15 cellular contexts compared by ENCODE assay signal in the genomic region with DNA sequence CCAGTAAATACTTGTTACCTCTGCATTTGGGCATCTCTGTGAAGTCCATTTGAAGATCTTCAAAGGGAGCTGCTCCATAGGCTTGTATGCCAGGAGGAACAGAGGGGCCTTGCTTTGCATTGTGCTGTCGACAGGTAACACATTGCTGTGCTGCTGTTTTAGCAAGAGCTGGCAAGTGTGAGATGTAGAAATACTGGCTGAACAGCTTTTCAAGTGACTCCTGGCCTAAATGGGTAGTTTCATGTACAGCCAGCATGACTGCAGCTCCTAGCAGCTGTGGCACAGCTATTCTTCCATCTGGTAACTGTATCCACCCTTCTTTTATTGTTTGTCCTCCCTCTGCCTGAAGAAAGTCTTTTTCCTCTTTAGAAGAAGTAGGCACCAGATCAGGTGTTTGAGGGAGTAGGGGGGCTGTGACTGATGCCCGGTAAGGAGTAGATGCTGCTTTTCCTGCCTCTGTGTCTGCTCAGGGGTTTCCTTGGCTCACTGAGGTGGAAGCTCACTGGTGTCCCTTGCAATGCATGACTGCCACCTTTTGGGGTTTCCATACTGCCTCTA.
A peak's percentile ranks its signal among the peaks of the same experiment; 100 is the strongest.
DNase-seq lines count a peak whose midpoint lies in the region; ATAC-seq and TF ChIP-seq lines count a peak whose summit lies in the region.
"Had no signal": no experiment of that assay in that cellular context is flagged by ENCODE, and none has a peak within 500 bp of the region (broad histone marks: within the 10 kb centered on the region; RNA-seq: fewer than 3 reads in every experiment).

No MANE protein-coding gene starts in this region.

- CTCF ChIA-PET in SK-N-SH (lab: Yijun Ruan, JAX): interaction anchor here (1.6 kb wide), 1 partner anchor 8 kb away, joined by 4 read pairs; no protein-coding TSS in a partner anchor

- no peak overlapping the region for H3K4me2 ChIP-seq in SK-N-SH

- H3K9me3 ChIP-seq in SK-N-SH: no peaks in the 10 kb centered on the region
- H3K9me3 ChIP-seq in esophagus squamous epithelium: no peaks in the 10 kb centered on the region
- no peaks in the 10 kb centered on the region for H3K9me3 ChIP-seq in right lobe of liver

- no peaks in the 10 kb centered on the region for H3K9me2 ChIP-seq in SK-N-SH

- H3K9me3 Mint-ChIP-seq in stimulated activated memory B cell treated with anti-CD40 and anti-IgM and Interleukin-4, amounts not matched to agents 10 μg/mL and 1 μg/mL and 100 μg/mL, for 72 hours: peaks cover 6% of the 10 kb centered on the region

- H2AFZ ChIP-seq in SK-N-SH (ENCODE audit: low read depth): no peak overlapping the region

- no peaks in the 10 kb centered on the region for H3K27me3 Mint-ChIP-seq in stimulated activated memory B cell treated with anti-CD40 and anti-IgM and Interleukin-4, amounts not matched to agents 10 μg/mL and 1 μg/mL and 100 μg/mL, for 72 hours
- H3K27me3 Mint-ChIP-seq: CD4-positive, alpha-beta T cell had no signal

- TF ChIP-seq CTCF in SK-N-SH (IDR thresholded peaks at IDR 0.05) (no peak), esophagus squamous epithelium (IDR thresholded peaks at IDR 0.05) (no peak), right lobe of liver (IDR thresholded peaks at IDR 0.05) (no peak)

- no peak overlapping the region for H3K27ac Mint-ChIP-seq in stimulated activated memory B cell treated with anti-CD40 and anti-IgM and Interleukin-4, amounts not matched to agents 10 μg/mL and 1 μg/mL and 100 μg/mL, for 72 hours
- H3K27ac Mint-ChIP-seq: CD4-positive, alpha-beta T cell had no signal

- no peaks in the 10 kb centered on the region for H3K27me3 ChIP-seq in SK-N-SH (ENCODE audit: insufficient read depth)
- H3K27me3 ChIP-seq in esophagus squamous epithelium: no peaks in the 10 kb centered on the region
- H3K27me3 ChIP-seq in right lobe of liver: no peaks in the 10 kb centered on the region

- H3K4me1 Mint-ChIP-seq in stimulated activated memory B cell treated with anti-CD40 and anti-IgM and Interleukin-4, amounts not matched to agents 10 μg/mL and 1 μg/mL and 100 μg/mL, for 72 hours: peaks cover 9% of the 10 kb centered on the region

- DNase-seq in SK-N-SH (no peak), NCI-H69 (lab: John Stamatoyannopoulos, UW) (peak; percentile 44), esophagus squamous epithelium (lab: John Stamatoyannopoulos, UW) (no peak), nucleus accumbens (lab: John Stamatoyannopoulos, UW) (no peak), right lobe of liver (no peak)
- DNase-seq in activated naive CD4-positive, alpha-beta T cell treated with Interleukin-2 at 50 U/mL for 16 hours: no peak
- DNase-seq: activated CD4-positive, alpha-beta T cell treated with anti-CD3 and anti-CD28 coated beads, Interleukin-2, amount 50 U/mL, for 1 hour; activated gamma-delta T cell treated with Interleukin-2 at 50 U/mL for 16 hours; amniotic stem cell; CD4-positive, alpha-beta T cell; NCI-H226; retina; stimulated activated CD4-positive, alpha-beta T cell treated with anti-CD3 and anti-CD28 coated beads, Interleukin-12 subunit alpha, Interleukin-12 subunit beta, amount 100 ng/mL, for 4 hours had no signal

- no peak overlapping the region for H3K4me3 ChIP-seq in SK-N-SH (ENCODE audit: low read depth in 2 of 2, low read length in 1 of 2)
- no peak overlapping the region for H3K4me3 ChIP-seq in esophagus squamous epithelium
- H3K4me3 ChIP-seq in right lobe of liver: no peak overlapping the region

- H3K27ac ChIP-seq in SK-N-SH (ENCODE audit: low read depth in 2 of 2, low read length in 1 of 2) (no peak overlapping the region), esophagus squamous epithelium (peak overlapping the region in 3 of 4 donors; percentile 60 to 74 (median 70)), right lobe of liver (no peak overlapping the region)

- no peak overlapping the region for H3K9ac ChIP-seq in SK-N-SH

- 47% methylated on average over 2 of the region's 2 CpGs for WGBS in SK-N-SH (ENCODE audit: low lambda C conversion rate)
- 40% methylated on average over 2 of the region's 2 CpGs; no CpG with 5 or more reads in 1 of the 2 donors for WGBS in esophagus squamous epithelium, 2 donors
- WGBS in right lobe of liver (ENCODE audit: insufficient coverage, low coverage, low lambda C conversion rate, missing lambda C conversion rate): 60% methylated on average over 1 of the region's 2 CpGs

- no peak overlapping the region for H3K4me3 Mint-ChIP-seq in stimulated activated memory B cell treated with anti-CD40 and anti-IgM and Interleukin-4, amounts not matched to agents 10 μg/mL and 1 μg/mL and 100 μg/mL, for 72 hours
- H3K4me3 Mint-ChIP-seq: CD4-positive, alpha-beta T cell had no signal

- POLR2A ChIA-PET in SK-N-SH (lab: Yijun Ruan, JAX): no interaction called here

- H4K20me1 ChIP-seq in SK-N-SH (ENCODE audit: insufficient read depth): no peaks in the 10 kb centered on the region

- ATAC-seq in SK-N-SH treated with all-trans-retinoic acid at 6 μM for 48 hours (no peak), right lobe of liver (no peak)
- ATAC-seq in stimulated activated memory B cell treated with anti-CD40 and anti-IgM and Interleukin-4, amounts not matched to agents 10 μg/mL and 1 μg/mL and 100 μg/mL, for 72 hours: no peak

- H3K4me1 ChIP-seq in SK-N-SH (ENCODE audit: control insufficient read depth in 1 of 2, insufficient read depth in 2 of 2, low read depth in 1 of 2, low read length in 1 of 2) (no peaks in the 10 kb centered on the region), esophagus squamous epithelium (peaks cover 0 to 38% (median 5%) of the 10 kb centered on the region in 3 donors), right lobe of liver (no peaks in the 10 kb centered on the region)

- TF ChIP-seq RAD21 in SK-N-SH (IDR thresholded peaks at IDR 0.05; ENCODE audit: low read length): peak; percentile 32; the same call in 1 of the 2 replicates

- no peaks in the 10 kb centered on the region for H3F3A ChIP-seq in SK-N-SH (replicated peaks; ENCODE audit: insufficient read depth)

- intact Hi-C loops in esophagus squamous epithelium (cut with DNase I) (no loop called here), right lobe of liver (cut with DNase I) (no loop called here)

- TF ChIP-seq POLR2A in esophagus squamous epithelium (IDR thresholded peaks at IDR 0.05) (no peak), right lobe of liver (IDR thresholded peaks at IDR 0.05) (no peak)

- H3K79me2 ChIP-seq in SK-N-SH (ENCODE audit: insufficient read depth): no peaks in the 10 kb centered on the region

- peaks cover 6% of the 10 kb centered on the region for H3K36me3 Mint-ChIP-seq in stimulated activated memory B cell treated with anti-CD40 and anti-IgM and Interleukin-4, amounts not matched to agents 10 μg/mL and 1 μg/mL and 100 μg/mL, for 72 hours

- TF ChIP-seq EP300 in SK-N-SH (IDR thresholded peaks at IDR 0.05; ENCODE audit: borderline replicate concordance in 1 of 2, low read depth in 1 of 2, low read length in 1 of 2): no peak

- H3K36me3 ChIP-seq in SK-N-SH (replicated peaks in 1 of 2; ENCODE audit: control insufficient read depth in 1 of 2, insufficient read depth in 2 of 2, low read length in 1 of 2) (no peaks in the 10 kb centered on the region), esophagus squamous epithelium (no peaks in the 10 kb centered on the region), right lobe of liver (no peaks in the 10 kb centered on the region)

TF ChIP-seq in SK-N-SH, 30 proteins besides CTCF, POLR2A, EP300 and RAD21:
- TF ChIP-seq MXI1 (IDR thresholded peaks at IDR 0.05; ENCODE audit: low read depth, low read length) (no peak), MEF2A (IDR thresholded peaks at IDR 0.05; ENCODE audit: borderline replicate concordance, low read depth) (no peak)
- TF ChIP-seq, protein P1, sequence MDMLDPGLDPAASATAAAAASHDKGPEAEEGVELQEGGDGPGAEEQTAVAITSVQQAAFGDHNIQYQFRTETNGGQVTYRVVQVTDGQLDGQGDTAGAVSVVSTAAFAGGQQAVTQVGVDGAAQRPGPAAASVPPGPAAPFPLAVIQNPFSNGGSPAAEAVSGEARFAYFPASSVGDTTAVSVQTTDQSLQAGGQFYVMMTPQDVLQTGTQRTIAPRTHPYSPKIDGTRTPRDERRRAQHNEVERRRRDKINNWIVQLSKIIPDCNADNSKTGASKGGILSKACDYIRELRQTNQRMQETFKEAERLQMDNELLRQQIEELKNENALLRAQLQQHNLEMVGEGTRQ (IDR thresholded peaks at IDR 0.05; ENCODE audit: borderline replicate concordance, low read depth, low read length): no peak

TF ChIP-seq in SK-N-SH treated with all-trans-retinoic acid at 6 μM for 48 hours, 23 proteins besides CTCF, POLR2A, EP300 and RAD21:
- no peak for TF ChIP-seq ARNTL (CRISPR knock-in tag; IDR thresholded peaks at IDR 0.05; ENCODE audit: borderline replicate concordance, low read depth)
- TF ChIP-seq RARB (CRISPR knock-in tag; IDR thresholded peaks at IDR 0.05): no peak
- TF ChIP-seq ZNF565 (CRISPR knock-in tag; conservative IDR thresholded peaks at IDR 0.05; ENCODE audit: low read depth): no peak
- no peak for TF ChIP-seq CSDC2 (CRISPR knock-in tag; IDR thresholded peaks at IDR 0.05)
- TF ChIP-seq ZFP30 (CRISPR knock-in tag; IDR thresholded peaks at IDR 0.05): no peak
- no peak for TF ChIP-seq ISL1 (CRISPR knock-in tag; IDR thresholded peaks at IDR 0.05)
- TF ChIP-seq, protein P2, sequence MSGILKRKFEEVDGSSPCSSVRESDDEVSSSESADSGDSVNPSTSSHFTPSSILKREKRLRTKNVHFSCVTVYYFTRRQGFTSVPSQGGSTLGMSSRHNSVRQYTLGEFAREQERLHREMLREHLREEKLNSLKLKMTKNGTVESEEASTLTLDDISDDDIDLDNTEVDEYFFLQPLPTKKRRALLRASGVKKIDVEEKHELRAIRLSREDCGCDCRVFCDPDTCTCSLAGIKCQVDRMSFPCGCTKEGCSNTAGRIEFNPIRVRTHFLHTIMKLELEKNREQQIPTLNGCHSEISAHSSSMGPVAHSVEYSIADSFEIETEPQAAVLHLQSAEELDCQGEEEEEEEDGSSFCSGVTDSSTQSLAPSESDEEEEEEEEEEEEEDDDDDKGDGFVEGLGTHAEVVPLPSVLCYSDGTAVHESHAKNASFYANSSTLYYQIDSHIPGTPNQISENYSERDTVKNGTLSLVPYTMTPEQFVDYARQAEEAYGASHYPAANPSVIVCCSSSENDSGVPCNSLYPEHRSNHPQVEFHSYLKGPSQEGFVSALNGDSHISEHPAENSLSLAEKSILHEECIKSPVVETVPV (CRISPR knock-in tag; IDR thresholded peaks at IDR 0.05): no peak
- TF ChIP-seq TCF4 (CRISPR knock-in tag; IDR thresholded peaks at IDR 0.05; ENCODE audit: borderline replicate concordance): no peak
- no peak for TF ChIP-seq ZFP3 (CRISPR knock-in tag; IDR thresholded peaks at IDR 0.05)
- TF ChIP-seq GLIS3 (CRISPR knock-in tag; IDR thresholded peaks at IDR 0.05): no peak
- no peak for TF ChIP-seq ZNF8 (CRISPR knock-in tag; IDR thresholded peaks at IDR 0.05)
- no peak for TF ChIP-seq ZNF70 (CRISPR knock-in tag; IDR thresholded peaks at IDR 0.05)
- TF ChIP-seq ZC3H10 (CRISPR knock-in tag; IDR thresholded peaks at IDR 0.05): no peak

Comparison
In these comparisons a context has a peak if more than half of its experiments do, and no peak if none do; other contexts are left out.
1. H3K27ac ChIP-seq: peak in esophagus squamous epithelium (3 of 4); none in SK-N-SH (0 of 2) and right lobe of liver (0 of 3).